8 cellular contexts compared by ENCODE assay signal in genomic region chr5:177447611-177448243, GRCh38. TPM values are rescaled to one million over a fixed set of nuclear protein-coding genes. Genes with fewer than 3 reads are reported as not detected.
DNase-seq lines count a peak whose midpoint lies in the region; ATAC-seq, FAIRE-seq and TF ChIP-seq lines count a peak whose summit lies in the region.

No MANE protein-coding gene starts in this region.

- no peak for DNase-seq in activated naive CD4-positive, alpha-beta T cell treated with anti-CD3 and anti-CD28 coated beads, Interleukin-2, amount 10 ng/mL, durations not matched to agents 7 days and 5 days
- no peak for DNase-seq in activated naive CD4-positive, alpha-beta T cell treated with anti-CD3 and anti-CD28 coated beads, Interleukin-2, amount 50 U/mL, for 16 hours
- DNase-seq in NCI-H460 (ENCODE audit: extremely low read depth, low read depth), result peak; percentile 86
- peak in 2 of 4 experiments; percentile 48 to 50 for DNase-seq in K562 (ENCODE audit: extremely low read depth in 1 of 4, low spot score in 3 of 4)
- peak in 2 of 3 donors; percentile 32 to 33 for DNase-seq in immature natural killer cell

- ATAC-seq in K562 (no peak), GM21825 (IDR thresholded peaks at IDR 0.05; ENCODE audit: unreplicated experiment) (no peak), HG02840 (IDR thresholded peaks at IDR 0.05; ENCODE audit: low FRiP score, unreplicated experiment) (no peak)
- no peak for ATAC-seq in stimulated activated memory B cell treated with anti-CD40 and anti-IgM and Interleukin-4, amounts not matched to agents 10 μg/mL and 1 μg/mL and 100 μg/mL, for 72 hours

- peak overlapping the region; percentile 72 for H3K27ac Mint-ChIP-seq in activated naive CD4-positive, alpha-beta T cell treated with anti-CD3 and anti-CD28 coated beads, Interleukin-2, amount 10 ng/mL, durations not matched to agents 7 days and 5 days
- H3K27ac Mint-ChIP-seq in immature natural killer cell, result peak overlapping the region in 4 of 6 donors; percentile 36 to 82 (median 62)
- peak overlapping the region; percentile 24 for H3K27ac Mint-ChIP-seq in stimulated activated memory B cell treated with anti-CD40 and anti-IgM and Interleukin-4, amounts not matched to agents 10 μg/mL and 1 μg/mL and 100 μg/mL, for 72 hours

- BruUV-seq in K562 (replicated peaks; lab: Mats Ljungman, UMichigan), result no TSS peak

- H3K9me1 ChIP-seq in K562 (ENCODE audit: control insufficient read depth, insufficient read depth, low read length), result peaks cover 3% of the 10 kb centered on the region

- intact Hi-C loops in K562 (cut with micrococcal nuclease), result loop anchor here (2.0 kb wide), 1 partner anchor 333 kb away; no protein-coding TSS in a partner anchor

- H3K27me3 ChIP-seq in K562 (ENCODE audit: control insufficient read depth in 2 of 2, insufficient read depth in 2 of 2, low read length in 2 of 2), result no peaks in the 10 kb centered on the region

- H3K36me3 Mint-ChIP-seq in activated naive CD4-positive, alpha-beta T cell treated with anti-CD3 and anti-CD28 coated beads, Interleukin-2, amount 10 ng/mL, durations not matched to agents 7 days and 5 days, result peaks cover 7% of the 10 kb centered on the region
- H3K36me3 Mint-ChIP-seq in immature natural killer cell, result no peaks in the 10 kb centered on the region
- no peaks in the 10 kb centered on the region for H3K36me3 Mint-ChIP-seq in stimulated activated memory B cell treated with anti-CD40 and anti-IgM and Interleukin-4, amounts not matched to agents 10 μg/mL and 1 μg/mL and 100 μg/mL, for 72 hours

- TF ChIP-seq CTCF in K562 (IDR thresholded peaks at IDR 0.05 in 2 of 3, conservative IDR thresholded peaks at IDR 0.05 in 1 of 3; ENCODE audit: insufficient read depth in 2 of 3, low read depth in 1 of 3, low read length in 3 of 3), result no peak

- no peak overlapping the region for H3K4me3 ChIP-seq in K562

- H2AFZ ChIP-seq in K562 (ENCODE audit: low read depth, low read length), result no peak overlapping the region

- peaks cover 5% of the 10 kb centered on the region; the same call in 1 of the 3 replicates for H3K36me3 ChIP-seq in K562 (ENCODE audit: control insufficient read depth, insufficient read depth, low read length)

- TF ChIP-seq RAD21 in K562 (CRISPR knock-in tag; conservative IDR thresholded peaks at IDR 0.05 in 1 of 2, IDR thresholded peaks at IDR 0.05 in 1 of 2), result no peak

- FAIRE-seq in K562 (lab: Jason Lieb, UNC), result no peak

- H3K27me3 Mint-ChIP-seq in activated naive CD4-positive, alpha-beta T cell treated with anti-CD3 and anti-CD28 coated beads, Interleukin-2, amount 10 ng/mL, durations not matched to agents 7 days and 5 days, result peaks cover 52% of the 10 kb centered on the region
- H3K27me3 Mint-ChIP-seq in immature natural killer cell (ENCODE audit: low read depth in 3 of 3), result peaks cover 21 to 30% (median 21%) of the 10 kb centered on the region in 3 donors
- H3K27me3 Mint-ChIP-seq in stimulated activated memory B cell treated with anti-CD40 and anti-IgM and Interleukin-4, amounts not matched to agents 10 μg/mL and 1 μg/mL and 100 μg/mL, for 72 hours, result no peaks in the 10 kb centered on the region

- peaks cover 19 to 41% of the 10 kb centered on the region in 2 experiments for H3K4me1 ChIP-seq in K562 (replicated peaks in 1 of 2; ENCODE audit: control insufficient read depth in 2 of 2, insufficient read depth in 2 of 2, low read length in 2 of 2)

- no peak overlapping the region for H3K27ac ChIP-seq in K562 (ENCODE audit: extremely low read depth, low read depth, low read length)

- H3K79me2 ChIP-seq in K562 (ENCODE audit: control insufficient read depth, insufficient read depth, low read length), result no peaks in the 10 kb centered on the region

- in situ Hi-C loops in K562 (cut with MboI), result loop anchor here (5.0 kb wide), 1 partner anchor 55 kb away; no protein-coding TSS in a partner anchor

- peak overlapping the region in 1 of 2 experiments; percentile 95; a peak in 2 of 4 replicates for H3K9ac ChIP-seq in K562 (ENCODE audit: insufficient read depth in 1 of 2, low read depth in 2 of 2, low read length in 2 of 2)

- no peaks in the 10 kb centered on the region for H3K9me3 Mint-ChIP-seq in activated naive CD4-positive, alpha-beta T cell treated with anti-CD3 and anti-CD28 coated beads, Interleukin-2, amount 10 ng/mL, durations not matched to agents 7 days and 5 days
- H3K9me3 Mint-ChIP-seq in immature natural killer cell, result no peaks in the 10 kb centered on the region
- H3K9me3 Mint-ChIP-seq in stimulated activated memory B cell treated with anti-CD40 and anti-IgM and Interleukin-4, amounts not matched to agents 10 μg/mL and 1 μg/mL and 100 μg/mL, for 72 hours, result no peaks in the 10 kb centered on the region

- peaks cover 50% of the 10 kb centered on the region for H3K4me1 Mint-ChIP-seq in activated naive CD4-positive, alpha-beta T cell treated with anti-CD3 and anti-CD28 coated beads, Interleukin-2, amount 10 ng/mL, durations not matched to agents 7 days and 5 days
- peaks cover 39 to 40% of the 10 kb centered on the region in 2 donors for H3K4me1 Mint-ChIP-seq in immature natural killer cell
- peaks cover 54% of the 10 kb centered on the region for H3K4me1 Mint-ChIP-seq in stimulated activated memory B cell treated with anti-CD40 and anti-IgM and Interleukin-4, amounts not matched to agents 10 μg/mL and 1 μg/mL and 100 μg/mL, for 72 hours

- WGBS in K562 (ENCODE audit: insufficient coverage, low coverage, missing lambda C conversion rate), result 24% methylated on average over 23 of the region's 23 CpGs

- peaks cover 25% of the 10 kb centered on the region for H4K20me1 ChIP-seq in K562 (replicated peaks; ENCODE audit: control insufficient read depth, insufficient read depth, low read length)

- no peaks in the 10 kb centered on the region for H3K9me3 ChIP-seq in K562 (replicated peaks; ENCODE audit: control insufficient read depth, insufficient read depth, low read depth, low read length)

- peak overlapping the region; percentile 43 for H3K4me3 Mint-ChIP-seq in activated naive CD4-positive, alpha-beta T cell treated with anti-CD3 and anti-CD28 coated beads, Interleukin-2, amount 10 ng/mL, durations not matched to agents 7 days and 5 days
- H3K4me3 Mint-ChIP-seq in immature natural killer cell, result peak overlapping the region; percentile 48 to 86 (median 63)
- peak overlapping the region; percentile 52 for H3K4me3 Mint-ChIP-seq in stimulated activated memory B cell treated with anti-CD40 and anti-IgM and Interleukin-4, amounts not matched to agents 10 μg/mL and 1 μg/mL and 100 μg/mL, for 72 hours

- H3K4me2 ChIP-seq in K562 (ENCODE audit: insufficient read depth, low read length), result peak overlapping the region; percentile 23; the same call in 1 of the 2 replicates

- POLR2A ChIA-PET in K562 (lab: Yijun Ruan, JAX), result interaction anchor here (0.6 to 11.8 kb wide), 7 partner anchors 10 to 46 kb away, joined by 3 to 210 read pairs (median 4); partner anchors contain the start of gene GRK6

- TF ChIP-seq POLR2A in K562 (conservative IDR thresholded peaks at IDR 0.05), result peak; percentile 51; the same call in 1 of the 2 replicates

- no peak for TF ChIP-seq EP300 in K562 (IDR thresholded peaks at IDR 0.05; ENCODE audit: low read length)

- CTCF ChIA-PET in activated naive CD4-positive, alpha-beta T cell treated with anti-CD3 and anti-CD28 coated beads, Interleukin-2, amount 10 ng/mL, durations not matched to agents 7 days and 5 days (lab: Charles Lee), result interaction anchor here (0.7 to 8.3 kb wide), 7 partner anchors 8 to 334 kb away, joined by 3 to 104 read pairs (median 7); partner anchors contain the start of gene PFN3
- CTCF ChIA-PET in K562 (lab: Yijun Ruan, JAX; ENCODE audit: low intra/inter-chr PET ratio), result interaction anchor here (1.9 kb wide), 1 partner anchor 44 kb away, joined by 9 read pairs; no protein-coding TSS in a partner anchor

RNA-seq across cellular contexts. Expression of gene PRR7, which starts 1.1 kb away (rescaled TPM):
- 29.8 and 34.5 TPM in 2 replicates for total RNA-seq in NCI-H460 (2014; rRNA removed; shearing (Covaris generic))
- polyA plus RNA-seq in NCI-H460 (2014; cell fraction: nucleus; rRNA removed), result 124 and 127 TPM in 2 replicates
- 1.6 TPM in 1 of 2 replicates, not detected in the other for total RNA-seq in K562 (2011; cell fraction: chromatin; rRNA removed; ENCODE audit: low replicate concordance)
- 3.3 and 4.7 TPM in 2 replicates for total RNA-seq in K562 (2011; cell fraction: nucleolus; rRNA removed)
- total RNA-seq in K562 (2011; cell fraction: nucleoplasm; rRNA removed), result 1.0 and 1.9 TPM in 2 replicates
- total RNA-seq in K562 (2014; rRNA removed), result 11.3 and 14.9 TPM in 2 replicates
- total RNA-seq in K562 (2014; rRNA removed; fragmentation: Illumina TruSeq; extraction: Trizol), result not detected in 2 replicates
- 0.80 and 1.2 TPM in 2 replicates for total RNA-seq in K562 (2015; rRNA removed; fragmentation: Illumina TruSeq; extraction: Trizol)
- total RNA-seq in K562 (2021), result 9.7 and 10.4 TPM in 2 replicates
- polyA plus RNA-seq in K562 (2011; rRNA removed), result 0.92 and 1.0 TPM in 2 replicates
- 3.5 and 22.1 TPM in 2 replicates for polyA plus RNA-seq in K562 (2011; cell fraction: cytosol; rRNA removed)
- 3.3 and 7.7 TPM in 2 replicates for polyA plus RNA-seq in K562 (2011; cell fraction: nucleus; rRNA removed)
- 2.3 and 4.3 TPM in 2 replicates for polyA plus RNA-seq in K562 (2012)
- 0.24 TPM in 1 of 2 replicates, not detected in the other for polyA plus RNA-seq in K562 (2014; fragmentation: Illumina TruSeq; extraction: Trizol)
- not detected for polyA plus RNA-seq in K562 (2014; fragmentation: Nextera tagmentation; extraction: Ambion mirVana)
- 10.9 and 11.2 TPM in 2 replicates for polyA plus RNA-seq in K562 (2014; rRNA removed)
- not detected in 2 replicates for polyA minus RNA-seq in K562 (2011; rRNA and poly(A)+ RNA removed)
- polyA minus RNA-seq in K562 (2011; cell fraction: cytosol; rRNA and poly(A)+ RNA removed), result 3.3 and 6.1 TPM in 2 replicates
- polyA minus RNA-seq in K562 (2011; cell fraction: nucleus; rRNA and poly(A)+ RNA removed), result 2.1 and 2.6 TPM in 2 replicates
- polyA plus RNA-seq in immature natural killer cell, result 10 to 100 TPM in 2 of 3 donors, 1 to 10 TPM in 1; 9.6 to 25.4 (median 17.5) TPM

RNA-seq across cellular contexts. Expression of gene GRK6, which starts 21.3 kb away (rescaled TPM):
- 37.8 and 38.3 TPM in 2 replicates for total RNA-seq in NCI-H460 (2014; rRNA removed; shearing (Covaris generic))
- polyA plus RNA-seq in NCI-H460 (2014; cell fraction: nucleus; rRNA removed), result 45.1 and 50.9 TPM in 2 replicates
- 102 and 350 TPM in 2 replicates for total RNA-seq in K562 (2011; cell fraction: chromatin; rRNA removed; ENCODE audit: low replicate concordance)
- 191 and 204 TPM in 2 replicates for total RNA-seq in K562 (2011; cell fraction: nucleolus; rRNA removed)
- 94.0 and 133 TPM in 2 replicates for total RNA-seq in K562 (2011; cell fraction: nucleoplasm; rRNA removed)
- total RNA-seq in K562 (2014; rRNA removed), result 89.8 and 100 TPM in 2 replicates
- total RNA-seq in K562 (2014; rRNA removed; fragmentation: Illumina TruSeq; extraction: Trizol), result 31.2 and 35.7 TPM in 2 replicates
- total RNA-seq in K562 (2015; rRNA removed; fragmentation: Illumina TruSeq; extraction: Trizol), result 54.0 and 54.1 TPM in 2 replicates
- total RNA-seq in K562 (2021), result 114 and 122 TPM in 2 replicates
- polyA plus RNA-seq in K562 (2011; rRNA removed), result 44.1 and 44.5 TPM in 2 replicates
- polyA plus RNA-seq in K562 (2011; cell fraction: cytosol; rRNA removed), result 40.2 and 83.8 TPM in 2 replicates
- 80.9 and 141 TPM in 2 replicates for polyA plus RNA-seq in K562 (2011; cell fraction: nucleus; rRNA removed)
- 66.8 and 81.9 TPM in 2 replicates for polyA plus RNA-seq in K562 (2012)
- 39.2 and 69.3 TPM in 2 replicates for polyA plus RNA-seq in K562 (2014; fragmentation: Illumina TruSeq; extraction: Trizol)
- 1 to 10 TPM in 1 of 2 experiments, under 1 TPM in 1; 0.63 to 1.8 TPM for polyA plus RNA-seq in K562 (2014; fragmentation: Nextera tagmentation; extraction: Ambion mirVana)
- polyA plus RNA-seq in K562 (2014; rRNA removed), result 69.0 and 80.4 TPM in 2 replicates
- 60.4 and 79.9 TPM in 2 replicates for polyA minus RNA-seq in K562 (2011; rRNA and poly(A)+ RNA removed)
- 53.3 and 59.0 TPM in 2 replicates for polyA minus RNA-seq in K562 (2011; cell fraction: cytosol; rRNA and poly(A)+ RNA removed)
- 78.6 and 92.6 TPM in 2 replicates for polyA minus RNA-seq in K562 (2011; cell fraction: nucleus; rRNA and poly(A)+ RNA removed)
- 100 to 1,000 TPM; 102 to 129 (median 103) TPM for polyA plus RNA-seq in immature natural killer cell

RNA-seq across cellular contexts. Expression of gene DBN1, which starts 25.7 kb away (rescaled TPM):
- 53.1 and 59.3 TPM in 2 replicates for total RNA-seq in NCI-H460 (2014; rRNA removed; shearing (Covaris generic))
- polyA plus RNA-seq in NCI-H460 (2014; cell fraction: nucleus; rRNA removed), result 204 and 209 TPM in 2 replicates
- 62.9 and 114 TPM in 2 replicates for total RNA-seq in K562 (2011; cell fraction: chromatin; rRNA removed; ENCODE audit: low replicate concordance)
- total RNA-seq in K562 (2011; cell fraction: nucleolus; rRNA removed), result 51.0 and 54.6 TPM in 2 replicates
- 24.9 and 46.2 TPM in 2 replicates for total RNA-seq in K562 (2011; cell fraction: nucleoplasm; rRNA removed)
- total RNA-seq in K562 (2014; rRNA removed) (72.9 and 87.2 TPM in 2 replicates), K562 (2014; rRNA removed; fragmentation: Illumina TruSeq; extraction: Trizol) (11.7 and 12.3 TPM in 2 replicates), K562 (2015; rRNA removed; fragmentation: Illumina TruSeq; extraction: Trizol) (27.9 and 33.0 TPM in 2 replicates), K562 (2021) (78.9 and 84.3 TPM in 2 replicates)
- polyA plus RNA-seq in K562 (2011; rRNA removed) (34.3 and 44.2 TPM in 2 replicates), K562 (2014; fragmentation: Illumina TruSeq; extraction: Trizol) (22.1 and 54.4 TPM in 2 replicates), K562 (2014; fragmentation: Nextera tagmentation; extraction: Ambion mirVana) (under 1 TPM; 0.25 to 0.34 TPM), K562 (2014; rRNA removed) (53.2 and 81.8 TPM in 2 replicates), immature natural killer cell (1 to 10 TPM in 2 of 3 donors, under 1 TPM in 1; 0.93 to 4.2 (median 2.8) TPM)
- polyA plus RNA-seq in K562 (2011; cell fraction: cytosol; rRNA removed), result 21.2 and 83.9 TPM in 2 replicates
- 142 and 188 TPM in 2 replicates for polyA plus RNA-seq in K562 (2011; cell fraction: nucleus; rRNA removed)
- 44.7 and 45.1 TPM in 2 replicates for polyA plus RNA-seq in K562 (2012)
- 20.0 and 24.6 TPM in 2 replicates for polyA minus RNA-seq in K562 (2011; rRNA and poly(A)+ RNA removed)
- 26.6 and 37.0 TPM in 2 replicates for polyA minus RNA-seq in K562 (2011; cell fraction: cytosol; rRNA and poly(A)+ RNA removed)
- polyA minus RNA-seq in K562 (2011; cell fraction: nucleus; rRNA and poly(A)+ RNA removed), result 30.0 and 61.5 TPM in 2 replicates

RNA-seq across cellular contexts. Expression of gene F12, which starts 38.4 kb away (rescaled TPM):
- total RNA-seq in NCI-H460 (2014; rRNA removed; shearing (Covaris generic)), result 10.9 and 12.8 TPM in 2 replicates
- polyA plus RNA-seq in NCI-H460 (2014; cell fraction: nucleus; rRNA removed), result 21.8 and 35.3 TPM in 2 replicates
- 2.4 and 7.8 TPM in 2 replicates for total RNA-seq in K562 (2011; cell fraction: chromatin; rRNA removed; ENCODE audit: low replicate concordance)
- 12.2 and 13.2 TPM in 2 replicates for total RNA-seq in K562 (2011; cell fraction: nucleolus; rRNA removed)
- total RNA-seq in K562 (2011; cell fraction: nucleoplasm; rRNA removed), result 5.8 and 6.0 TPM in 2 replicates
- total RNA-seq in K562 (2014; rRNA removed) (13.8 and 23.9 TPM in 2 replicates), K562 (2014; rRNA removed; fragmentation: Illumina TruSeq; extraction: Trizol) (0.80 and 1.1 TPM in 2 replicates), K562 (2015; rRNA removed; fragmentation: Illumina TruSeq; extraction: Trizol) (3.6 and 4.7 TPM in 2 replicates), K562 (2021) (18.3 and 22.6 TPM in 2 replicates)
- polyA plus RNA-seq in K562 (2011; rRNA removed) (6.1 and 9.7 TPM in 2 replicates), K562 (2014; fragmentation: Illumina TruSeq; extraction: Trizol) (0.59 and 2.7 TPM in 2 replicates), K562 (2014; fragmentation: Nextera tagmentation; extraction: Ambion mirVana) (1 to 10 TPM in 1 of 2 experiments, under 1 TPM in 1; 0.91 to 1.3 TPM), K562 (2014; rRNA removed) (14.3 and 14.9 TPM in 2 replicates), immature natural killer cell (1 to 10 TPM in 2 of 3 donors, not detected in 1; 1.3 to 2.3 TPM)
- 11.4 and 33.1 TPM in 2 replicates for polyA plus RNA-seq in K562 (2011; cell fraction: cytosol; rRNA removed)
- polyA plus RNA-seq in K562 (2011; cell fraction: nucleus; rRNA removed), result 19.4 and 31.1 TPM in 2 replicates
- 15.5 and 16.0 TPM in 2 replicates for polyA plus RNA-seq in K562 (2012)
- polyA minus RNA-seq in K562 (2011; rRNA and poly(A)+ RNA removed), result 0.63 and 1.6 TPM in 2 replicates
- polyA minus RNA-seq in K562 (2011; cell fraction: cytosol; rRNA and poly(A)+ RNA removed), result 8.3 and 17.7 TPM in 2 replicates
- polyA minus RNA-seq in K562 (2011; cell fraction: nucleus; rRNA and poly(A)+ RNA removed), result 3.9 and 6.0 TPM in 2 replicates

RNA-seq across cellular contexts. Expression of gene PFN3, which starts 47.3 kb away (rescaled TPM):
- total RNA-seq in NCI-H460 (2014; rRNA removed; shearing (Covaris generic)), result not detected in 2 replicates
- not detected in 2 replicates for polyA plus RNA-seq in NCI-H460 (2014; cell fraction: nucleus; rRNA removed)
- not detected in 2 replicates for total RNA-seq in K562 (2011; cell fraction: chromatin; rRNA removed; ENCODE audit: low replicate concordance)
- total RNA-seq in K562 (2011; cell fraction: nucleolus; rRNA removed), result not detected in 2 replicates
- total RNA-seq in K562 (2011; cell fraction: nucleoplasm; rRNA removed), result not detected in 2 replicates
- total RNA-seq in K562 (2014; rRNA removed) (not detected in 2 replicates), K562 (2014; rRNA removed; fragmentation: Illumina TruSeq; extraction: Trizol) (not detected in 2 replicates), K562 (2015; rRNA removed; fragmentation: Illumina TruSeq; extraction: Trizol) (not detected in 2 replicates), K562 (2021) (not detected in 2 replicates)
- polyA plus RNA-seq in K562 (2011; rRNA removed) (not detected in 2 replicates), K562 (2014; fragmentation: Illumina TruSeq; extraction: Trizol) (not detected in 2 replicates), K562 (2014; fragmentation: Nextera tagmentation; extraction: Ambion mirVana) (not detected), K562 (2014; rRNA removed) (not detected in 2 replicates), immature natural killer cell (not detected)
- not detected in 2 replicates for polyA plus RNA-seq in K562 (2011; cell fraction: cytosol; rRNA removed)
- not detected in 2 replicates for polyA plus RNA-seq in K562 (2011; cell fraction: nucleus; rRNA removed)
- not detected in 2 replicates for polyA plus RNA-seq in K562 (2012)
- not detected in 2 replicates for polyA minus RNA-seq in K562 (2011; rRNA and poly(A)+ RNA removed)
- not detected in 2 replicates for polyA minus RNA-seq in K562 (2011; cell fraction: cytosol; rRNA and poly(A)+ RNA removed)
- polyA minus RNA-seq in K562 (2011; cell fraction: nucleus; rRNA and poly(A)+ RNA removed), result 0.67 TPM in 1 of 2 replicates, not detected in the other

Comparison
In these comparisons a context has a peak if more than half of its experiments do, and no peak if none do; other contexts are left out.
1. DNase-seq: peak in NCI-H460 (single experiment) and immature natural killer cell (2 of 3); none in activated naive CD4-positive, alpha-beta T cell treated with anti-CD3 and anti-CD28 coated beads, Interleukin-2, amount 10 ng/mL, durations not matched to agents 7 days and 5 days (single experiment) and activated naive CD4-positive, alpha-beta T cell treated with anti-CD3 and anti-CD28 coated beads, Interleukin-2, amount 50 U/mL, for 16 hours (single experiment).
2. Peak in every context shown above with its lines, with median percentiles within 50 percentile points of each other: H3K27ac Mint-ChIP-seq and H3K4me3 Mint-ChIP-seq.